In genomic region chr1:117616967-117617366, GRCh38 we compare ENCODE assay signal across 16 cellular contexts.
"Had no signal": no experiment of that assay in that cellular context is flagged by ENCODE, and none has a peak within 500 bp of the region (broad histone marks: within the 10 kb centered on the region; RNA-seq: fewer than 3 reads in every experiment).

No MANE protein-coding gene starts in this region.

- H3K4me1 Mint-ChIP-seq: neural crest cell had no signal

- FAIRE-seq: colon, endothelial cell of umbilical vein had no signal

- H3K27me3 ChIP-seq: adrenal gland, uterus had no signal

- H3K9me3 Mint-ChIP-seq: activated naive CD4-positive, alpha-beta T cell treated with anti-CD3 and anti-CD28 coated beads, Interleukin-2, amount 50 U/mL, for 24 hours; activated T-cell treated with anti-CD3 and anti-CD28 coated beads, Interleukin-2, amount 50 U/mL, for 4 hours; neural crest cell; T-helper 2 cell treated with Interferon-gamma antibody and Interleukin-4, amounts not matched to agents 5 μg/mL and 100 μg/mL, for 36 hours had no signal

- DNase-seq: activated CD4-positive, alpha-beta T cell treated with anti-CD3 and anti-CD28 coated beads, Interleukin-2, amount 50 U/mL, for 48 hours; activated CD4-positive, CD25-positive, alpha-beta regulatory T cell treated with anti-CD3 and anti-CD28 coated beads, Interleukin-2, amount 50 U/mL, for 72 hours; activated CD8-positive, alpha-beta memory T cell treated with anti-CD3 and anti-CD28 coated beads, Interleukin-2, amount 10 ng/mL, durations not matched to agents 7 days and 5 days; activated effector memory CD4-positive, alpha-beta T cell treated with anti-CD3 and anti-CD28 coated beads, Interleukin-2, amount 50 U/mL, for 16 hours; activated T-cell treated with anti-CD3 and anti-CD28 coated beads, Interleukin-2, amount 50 U/mL, for 4 hours; esophagus squamous epithelium; hippocampal formation; kidney glomerular epithelial cell had no signal

- H3K27me3 Mint-ChIP-seq: activated CD8-positive, alpha-beta memory T cell treated with anti-CD3 and anti-CD28 coated beads, Interleukin-2, amount 10 ng/mL, durations not matched to agents 7 days and 5 days; activated naive CD4-positive, alpha-beta T cell treated with anti-CD3 and anti-CD28 coated beads, Interleukin-2, amount 50 U/mL, for 24 hours had no signal

- H3K27ac ChIP-seq: adrenal gland, esophagus squamous epithelium, uterus had no signal

- H3K4me3 ChIP-seq: adrenal gland, esophagus squamous epithelium, uterus had no signal

- H3K4me3 Mint-ChIP-seq: activated CD8-positive, alpha-beta memory T cell treated with anti-CD3 and anti-CD28 coated beads, Interleukin-2, amount 10 ng/mL, durations not matched to agents 7 days and 5 days; activated naive CD4-positive, alpha-beta T cell treated with anti-CD3 and anti-CD28 coated beads, Interleukin-2, amount 50 U/mL, for 24 hours; activated T-cell treated with anti-CD3 and anti-CD28 coated beads, Interleukin-2, amount 50 U/mL, for 4 hours; neural crest cell; T-helper 2 cell treated with Interferon-gamma antibody and Interleukin-4, amounts not matched to agents 5 μg/mL and 100 μg/mL, for 36 hours had no signal

- ATAC-seq: activated CD8-positive, alpha-beta memory T cell treated with anti-CD3 and anti-CD28 coated beads, Interleukin-2, amount 10 ng/mL, durations not matched to agents 7 days and 5 days; activated T-cell treated with anti-CD3 and anti-CD28 coated beads, Interleukin-2, amount 50 U/mL, for 4 hours; sciatic nerve had no signal

- H3K9me3 ChIP-seq: adrenal gland, esophagus squamous epithelium, uterus had no signal

- H3K36me3 ChIP-seq: adrenal gland, esophagus squamous epithelium, uterus had no signal

- H3K27ac Mint-ChIP-seq: activated CD8-positive, alpha-beta memory T cell treated with anti-CD3 and anti-CD28 coated beads, Interleukin-2, amount 10 ng/mL, durations not matched to agents 7 days and 5 days; activated naive CD4-positive, alpha-beta T cell treated with anti-CD3 and anti-CD28 coated beads, Interleukin-2, amount 50 U/mL, for 24 hours; T-helper 2 cell treated with Interferon-gamma antibody and Interleukin-4, amounts not matched to agents 5 μg/mL and 100 μg/mL, for 36 hours had no signal
